8 cellular contexts compared by ENCODE assay signal in genomic region chr9:12813960-12814876, GRCh38. TPM values are rescaled to one million over a fixed set of nuclear protein-coding genes. Genes with fewer than 3 reads are reported as not detected.
DNase-seq lines count a peak whose midpoint lies in the region; ATAC-seq lines count a peak whose summit lies in the region.

No MANE protein-coding gene starts in this region.

- ATAC-seq in HG03520 (IDR thresholded peaks at IDR 0.05; ENCODE audit: unreplicated experiment) (no peak), HG03354 (IDR thresholded peaks at IDR 0.05; ENCODE audit: poor library complexity, severe bottlenecking, unreplicated experiment) (no peak)

- DNase-seq in DMS153 (lab: John Stamatoyannopoulos, UW) (peak; percentile 81), LHCN-M2 (ENCODE audit: low read depth) (peak; percentile 97), SK-N-DZ (ENCODE audit: low spot score) (peak; percentile 84), fibroblast of the conjunctiva (ENCODE audit: low read depth) (peak; percentile 99), posterior vena cava (ENCODE audit: low spot score) (peak; percentile 85)
- no peak for DNase-seq in activated CD8-positive, alpha-beta memory T cell treated with anti-CD3 and anti-CD28 coated beads, Interleukin-2, amount 50 U/mL, for 4 hours

- intact Hi-C loops in posterior vena cava (cut with DNase I) = loop anchor here in 1 of 2 donors (5.0 kb wide), 1 partner anchor 37 kb away; the partner anchor contains the start of gene LURAP1L

RNA-seq across cellular contexts. Expression of gene LURAP1L, which starts 39.4 kb away (rescaled TPM):
- total RNA-seq in LHCN-M2 (2014; rRNA removed) (3.3 and 4.4 TPM in 2 replicates), posterior vena cava (10 to 100 TPM; 13.9 to 18.1 TPM)
- 2.2 TPM for polyA plus RNA-seq in LHCN-M2 (2012)
- 0.35 TPM in 1 of 2 replicates, not detected in the other for polyA plus RNA-seq in SK-N-DZ (2014; cell fraction: cytosol; rRNA removed)
- 0.31 and 0.91 TPM in 2 replicates for polyA plus RNA-seq in SK-N-DZ (2014; cell fraction: nucleus; rRNA removed)
